Comparison of ENCODE assay signal across 10 cellular contexts in the genomic region with DNA sequence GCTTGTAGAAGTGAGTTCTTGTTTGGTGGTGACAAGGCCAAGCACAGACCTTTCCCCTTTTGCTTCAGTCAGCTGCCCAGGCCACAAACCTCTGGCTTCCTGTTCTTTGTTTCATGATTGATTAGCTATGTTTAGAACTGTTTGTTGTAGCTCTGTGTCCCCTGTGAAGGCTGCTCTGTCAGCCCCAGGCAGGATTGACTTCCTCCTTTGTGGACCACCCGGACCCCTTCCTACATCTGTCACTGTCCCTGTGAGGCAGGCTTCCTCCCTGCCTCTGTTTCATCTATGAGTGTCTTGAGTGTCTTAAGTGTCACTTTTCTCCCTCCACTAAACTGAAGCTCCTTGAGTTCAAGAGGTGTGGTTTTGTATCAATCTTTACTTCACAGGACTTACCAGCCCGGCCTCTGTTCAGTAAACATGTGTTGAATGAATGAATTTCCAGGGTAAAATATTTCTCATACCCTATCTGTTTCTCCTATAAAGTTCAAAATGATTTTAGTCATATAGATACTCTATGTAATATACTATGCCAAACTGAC.
DNase-seq lines count a peak whose midpoint lies in the region; ATAC-seq and TF ChIP-seq lines count a peak whose summit lies in the region.
"Had no signal": no experiment of that assay in that cellular context is flagged by ENCODE, and none has a peak within 500 bp of the region (broad histone marks: within the 10 kb centered on the region; RNA-seq: fewer than 3 reads in every experiment).

No MANE protein-coding gene starts in this region.

- POLR2A ChIA-PET in CD4-positive, alpha-beta T cell (lab: Charles Lee): no interaction called here
- POLR2A ChIA-PET in activated CD4-positive, alpha-beta memory T cell treated with anti-CD3 and anti-CD28 coated beads, Interleukin-2, amount 10 ng/mL, durations not matched to agents 7 days and 5 days (lab: Charles Lee): no interaction called here

- no peaks in the 10 kb centered on the region for H3K9me3 Mint-ChIP-seq in CD4-positive, alpha-beta T cell
- H3K9me3 Mint-ChIP-seq in activated CD4-positive, alpha-beta memory T cell treated with anti-CD3 and anti-CD28 coated beads, Interleukin-2, amount 10 ng/mL, durations not matched to agents 7 days and 5 days: peaks cover under 1% of the 10 kb centered on the region
- peaks cover 2% of the 10 kb centered on the region for H3K9me3 Mint-ChIP-seq in neural progenitor cell

- H4K20me1 ChIP-seq in neural progenitor cell (ENCODE audit: low read depth): no peaks in the 10 kb centered on the region

- CTCF ChIA-PET in CD4-positive, alpha-beta T cell (lab: Charles Lee): no interaction called here
- CTCF ChIA-PET in activated CD4-positive, alpha-beta memory T cell treated with anti-CD3 and anti-CD28 coated beads, Interleukin-2, amount 10 ng/mL, durations not matched to agents 7 days and 5 days (lab: Charles Lee): interaction anchor here (0.6 kb wide), 1 partner anchor 192 kb away, joined by 3 read pairs; no protein-coding TSS in a partner anchor

- H3K9me3 ChIP-seq in CD4-positive, alpha-beta T cell (ENCODE audit: control insufficient read depth, low read length): no peaks in the 10 kb centered on the region
- H3K9me3 ChIP-seq in neural progenitor cell (ENCODE audit: low read depth): no peaks in the 10 kb centered on the region

- peak overlapping the region; percentile 45 for H3K27ac Mint-ChIP-seq in CD4-positive, alpha-beta T cell
- peak overlapping the region; percentile 77 for H3K27ac Mint-ChIP-seq in activated CD4-positive, alpha-beta memory T cell treated with anti-CD3 and anti-CD28 coated beads, Interleukin-2, amount 10 ng/mL, durations not matched to agents 7 days and 5 days
- H3K27ac Mint-ChIP-seq in neural progenitor cell: no peak overlapping the region

- H3K36me3 ChIP-seq in neural progenitor cell: no peaks in the 10 kb centered on the region

- H3F3A ChIP-seq in neural progenitor cell (ENCODE audit: low read depth): no peaks in the 10 kb centered on the region

- no peak overlapping the region for H3K27ac ChIP-seq in CD4-positive, alpha-beta T cell (ENCODE audit: low read depth, low read length)
- H3K27ac ChIP-seq in neural progenitor cell: no peak overlapping the region

- H3K9ac ChIP-seq in neural progenitor cell: no peak overlapping the region

- no peak for TF ChIP-seq CTCF in CD4-positive, alpha-beta T cell (IDR thresholded peaks at IDR 0.05)
- TF ChIP-seq CTCF in neural progenitor cell (IDR thresholded peaks at IDR 0.05): no peak

- H3K27me3 ChIP-seq in CD4-positive, alpha-beta T cell (ENCODE audit: control insufficient read depth, insufficient read depth, low read length): no peaks in the 10 kb centered on the region
- no peaks in the 10 kb centered on the region for H3K27me3 ChIP-seq in neural progenitor cell

- no peak overlapping the region for H3K4me3 Mint-ChIP-seq in CD4-positive, alpha-beta T cell
- H3K4me3 Mint-ChIP-seq in activated CD4-positive, alpha-beta memory T cell treated with anti-CD3 and anti-CD28 coated beads, Interleukin-2, amount 10 ng/mL, durations not matched to agents 7 days and 5 days: no peak overlapping the region
- H3K4me3 Mint-ChIP-seq in neural progenitor cell: no peak overlapping the region

- peaks cover 14% of the 10 kb centered on the region for H3K4me1 Mint-ChIP-seq in CD4-positive, alpha-beta T cell (ENCODE audit: low read depth)
- peaks cover 22% of the 10 kb centered on the region for H3K4me1 Mint-ChIP-seq in activated CD4-positive, alpha-beta memory T cell treated with anti-CD3 and anti-CD28 coated beads, Interleukin-2, amount 10 ng/mL, durations not matched to agents 7 days and 5 days
- no peaks in the 10 kb centered on the region for H3K4me1 Mint-ChIP-seq in neural progenitor cell

- no peaks in the 10 kb centered on the region for H3K4me1 ChIP-seq in neural progenitor cell

- intact Hi-C loops in CD4-positive, alpha-beta T cell (cut with DNase I, micrococcal nuclease): no loop called here
- intact Hi-C loops in left ventricle myocardium superior (cut with micrococcal nuclease): no loop called here

- H3K4me2 ChIP-seq in neural progenitor cell: no peak overlapping the region

- no peaks in the 10 kb centered on the region for H3K27me3 Mint-ChIP-seq in CD4-positive, alpha-beta T cell
- H3K27me3 Mint-ChIP-seq in activated CD4-positive, alpha-beta memory T cell treated with anti-CD3 and anti-CD28 coated beads, Interleukin-2, amount 10 ng/mL, durations not matched to agents 7 days and 5 days: no peaks in the 10 kb centered on the region
- H3K27me3 Mint-ChIP-seq in neural progenitor cell (ENCODE audit: insufficient read depth, low read depth): no peaks in the 10 kb centered on the region

- no peak for ATAC-seq in CD4-positive, alpha-beta T cell (ENCODE audit: poor library complexity)
- ATAC-seq in GM19324 (IDR thresholded peaks at IDR 0.05; ENCODE audit: low FRiP score, unreplicated experiment) (peak; percentile 87), HG03045 (IDR thresholded peaks at IDR 0.05; ENCODE audit: unreplicated experiment) (peak; percentile 88), left ventricle myocardium superior (no peak)

- no peaks in the 10 kb centered on the region for H3K79me2 ChIP-seq in neural progenitor cell (ENCODE audit: low read depth)

- peaks cover 57% of the 10 kb centered on the region for H3K36me3 Mint-ChIP-seq in CD4-positive, alpha-beta T cell (ENCODE audit: low read depth)
- H3K36me3 Mint-ChIP-seq in activated CD4-positive, alpha-beta memory T cell treated with anti-CD3 and anti-CD28 coated beads, Interleukin-2, amount 10 ng/mL, durations not matched to agents 7 days and 5 days (ENCODE audit: low read depth): peaks cover 60% of the 10 kb centered on the region
- peaks cover 2% of the 10 kb centered on the region for H3K36me3 Mint-ChIP-seq in neural progenitor cell

- H3K4me3 ChIP-seq in neural progenitor cell: no peak overlapping the region

- H2AFZ ChIP-seq in neural progenitor cell (replicated peaks): no peak overlapping the region

- DNase-seq in CD4-positive, alpha-beta T cell: no peak
- DNase-seq in activated CD4-positive, alpha-beta memory T cell treated with anti-CD3 and anti-CD28 coated beads, Interleukin-2, amount 10 ng/mL, durations not matched to agents 7 days and 5 days: no peak
- DNase-seq in NCI-H2081 treated with DMSO at 0.1 percent for 48 hours (lab: John Stamatoyannopoulos, UW): no peak
- no peak for DNase-seq in left ventricle myocardium superior
- DNase-seq in neural progenitor cell (ENCODE audit: low spot score): no peak
- no peak for DNase-seq in AG08395 (ENCODE audit: low spot score)
- DNase-seq: effector memory CD4-positive, alpha-beta T cell; IMR-90 had no signal

Comparison
In these comparisons a context has a peak if more than half of its experiments do, and no peak if none do; other contexts are left out.
1. ATAC-seq: peak in GM19324 (single experiment) and HG03045 (single experiment); none in CD4-positive, alpha-beta T cell (single experiment) and left ventricle myocardium superior (single experiment).